Comparison of ENCODE assay signal across 25 cellular contexts in the genomic region with DNA sequence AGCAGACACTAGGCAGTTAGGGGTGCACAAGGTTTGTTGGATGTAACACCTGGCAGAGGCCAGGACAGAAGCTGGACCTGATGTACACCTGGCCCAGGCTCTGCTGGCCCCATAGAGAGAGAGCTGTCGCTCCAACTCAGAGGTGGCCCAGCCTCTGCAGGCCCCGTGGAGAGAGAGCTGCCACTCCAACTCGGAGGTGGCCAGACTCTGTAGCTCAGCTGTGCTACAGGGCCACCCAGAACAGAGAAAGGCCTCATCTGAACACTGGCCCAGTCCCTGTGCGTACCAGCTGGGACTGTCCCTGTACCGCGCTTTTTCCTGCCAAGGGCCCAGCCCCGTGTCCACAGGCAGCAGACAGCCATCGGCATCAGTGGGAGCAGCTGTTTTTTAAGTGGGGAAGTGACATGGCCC.
DNase-seq lines count a peak whose midpoint lies in the region; ATAC-seq and TF ChIP-seq lines count a peak whose summit lies in the region.
"Had no signal": no experiment of that assay in that cellular context is flagged by ENCODE, and none has a peak within 500 bp of the region (broad histone marks: within the 10 kb centered on the region; RNA-seq: fewer than 3 reads in every experiment).

No MANE protein-coding gene starts in this region.

- TF ChIP-seq CTCF in IMR-90 (conservative IDR thresholded peaks at IDR 0.05; ENCODE audit: low read depth, low read length) = no peak

- H3K4me3 Mint-ChIP-seq in activated CD4-positive, alpha-beta T cell treated with anti-CD3 and anti-CD28 coated beads, Interleukin-2, amount 10 ng/mL, durations not matched to agents 24 days and 14 days = no peak overlapping the region
- no peak overlapping the region for H3K4me3 Mint-ChIP-seq in natural killer cell treated with Interleukin-12 subunit alpha and Interleukin-12 subunit beta and Interleukin-15 and Interleukin-18, amount 100 ng/mL, for 72 hours
- H3K4me3 Mint-ChIP-seq: B cell, HFFc6 had no signal

- H3K4me2 ChIP-seq in IMR-90 (ENCODE audit: low read depth, low read length) (no peak overlapping the region), trophoblast cell (ENCODE audit: low read length) (no peak overlapping the region)
- H3K4me2 ChIP-seq: A549 had no signal

- no peak overlapping the region for H4K12ac ChIP-seq in trophoblast cell (ENCODE audit: low read depth, low read length)

- no peak overlapping the region for H2BK20ac ChIP-seq in IMR-90 (ENCODE audit: low read depth, low read length)

- peaks cover 8% of the 10 kb centered on the region for H3K9me3 Mint-ChIP-seq in activated CD4-positive, alpha-beta T cell treated with anti-CD3 and anti-CD28 coated beads, Interleukin-2, amount 10 ng/mL, durations not matched to agents 24 days and 14 days
- H3K9me3 Mint-ChIP-seq in activated naive CD4-positive, alpha-beta T cell treated with anti-CD3 and anti-CD28 coated beads, Interleukin-2, amount 50 U/mL, for 72 hours = peaks cover 0 to 5% of the 10 kb centered on the region in 2 donors
- H3K9me3 Mint-ChIP-seq in natural killer cell treated with Interleukin-12 subunit alpha and Interleukin-12 subunit beta and Interleukin-15 and Interleukin-18, amount 100 ng/mL, for 72 hours = peaks cover 3% of the 10 kb centered on the region
- H3K9me3 Mint-ChIP-seq: HFFc6 had no signal

- peaks cover 7% of the 10 kb centered on the region for H3K4me1 ChIP-seq in IMR-90 (ENCODE audit: control insufficient read depth, insufficient read depth, low read length)
- peaks cover 4 to 5% of the 10 kb centered on the region in 2 experiments for H3K4me1 ChIP-seq in trophoblast cell (ENCODE audit: control insufficient read depth in 1 of 2, insufficient read depth in 2 of 2, low read length in 2 of 2)
- H3K4me1 ChIP-seq: suprapubic skin, uterus had no signal

- no peak for ATAC-seq in IMR-90 (ENCODE audit: low read depth)
- no peak for ATAC-seq in activated naive CD4-positive, alpha-beta T cell treated with anti-CD3 and anti-CD28 coated beads, Interleukin-2, amount 50 U/mL, for 72 hours
- ATAC-seq in natural killer cell treated with Interleukin-12 subunit alpha and Interleukin-12 subunit beta and Interleukin-15 and Interleukin-18, amount 100 ng/mL, for 72 hours = peak in 1 of 2 donors; percentile 37
- ATAC-seq in GM21576 (IDR thresholded peaks at IDR 0.05; ENCODE audit: unreplicated experiment) = no peak
- ATAC-seq: A549, K562 had no signal

- H3K56ac ChIP-seq in IMR-90 (ENCODE audit: extremely low read depth, insufficient read depth, low read length) = no peak overlapping the region

- no peak overlapping the region for H2BK15ac ChIP-seq in IMR-90 (ENCODE audit: low read depth, low read length)

- no peaks in the 10 kb centered on the region for H3K9me3 ChIP-seq in IMR-90 (ENCODE audit: control insufficient read depth, insufficient read depth, low read length)
- peaks cover 2% of the 10 kb centered on the region for H3K9me3 ChIP-seq in trophoblast cell (ENCODE audit: insufficient read depth, low read depth, low read length)
- H3K9me3 ChIP-seq: A549, suprapubic skin, uterus had no signal

- peaks cover 60% of the 10 kb centered on the region for H3K36me3 Mint-ChIP-seq in activated CD4-positive, alpha-beta T cell treated with anti-CD3 and anti-CD28 coated beads, Interleukin-2, amount 10 ng/mL, durations not matched to agents 24 days and 14 days (ENCODE audit: low read depth)
- H3K36me3 Mint-ChIP-seq in activated naive CD4-positive, alpha-beta T cell treated with anti-CD3 and anti-CD28 coated beads, Interleukin-2, amount 50 U/mL, for 72 hours = peaks cover 10 to 50% of the 10 kb centered on the region in 2 donors
- no peaks in the 10 kb centered on the region for H3K36me3 Mint-ChIP-seq in natural killer cell treated with Interleukin-12 subunit alpha and Interleukin-12 subunit beta and Interleukin-15 and Interleukin-18, amount 100 ng/mL, for 72 hours

- BruUV-seq in IMR-90 (replicated peaks; lab: Mats Ljungman, UMichigan) = no TSS peak

- dilution Hi-C loops in IMR-90 (cut with HindIII; ENCODE audit: low sequenced_read_pairs, unreplicated experiment) = no loop called here

- H4K5ac ChIP-seq in IMR-90 (ENCODE audit: low read depth, low read length) = no peak overlapping the region

- POLR2A ChIA-PET in IMR-90 (lab: Charles Lee; ENCODE audit: unreplicated experiment) = no interaction called here

- TF ChIP-seq POLR2A in IMR-90 (IDR thresholded peaks at IDR 0.05; ENCODE audit: low read depth, low read length) = no peak

- H3K18ac ChIP-seq in IMR-90 (ENCODE audit: low read depth, low read length) (no peak overlapping the region), trophoblast cell (ENCODE audit: low read length) (no peak overlapping the region)

- no peak overlapping the region for H2BK12ac ChIP-seq in trophoblast cell (ENCODE audit: low read length)

- H4K91ac ChIP-seq in IMR-90 (ENCODE audit: insufficient read depth, low read depth, low read length) = no peak overlapping the region
- no peak overlapping the region for H4K91ac ChIP-seq in trophoblast cell (ENCODE audit: low read depth, low read length)

- H3K27ac Mint-ChIP-seq in activated CD4-positive, alpha-beta T cell treated with anti-CD3 and anti-CD28 coated beads, Interleukin-2, amount 10 ng/mL, durations not matched to agents 24 days and 14 days = peak overlapping the region; percentile 65
- peak overlapping the region; percentile 14 to 91 for H3K27ac Mint-ChIP-seq in activated naive CD4-positive, alpha-beta T cell treated with anti-CD3 and anti-CD28 coated beads, Interleukin-2, amount 50 U/mL, for 72 hours
- H3K27ac Mint-ChIP-seq in natural killer cell treated with Interleukin-12 subunit alpha and Interleukin-12 subunit beta and Interleukin-15 and Interleukin-18, amount 100 ng/mL, for 72 hours = peak overlapping the region in 1 of 2 donors; percentile 81
- H3K27ac Mint-ChIP-seq: HFFc6 had no signal

- in situ Hi-C loops in IMR-90 (cut with MboI; ENCODE audit: low sequenced_read_pairs) = no loop called here

- no peaks in the 10 kb centered on the region for H3K27me3 Mint-ChIP-seq in activated CD4-positive, alpha-beta T cell treated with anti-CD3 and anti-CD28 coated beads, Interleukin-2, amount 10 ng/mL, durations not matched to agents 24 days and 14 days
- no peaks in the 10 kb centered on the region for H3K27me3 Mint-ChIP-seq in natural killer cell treated with Interleukin-12 subunit alpha and Interleukin-12 subunit beta and Interleukin-15 and Interleukin-18, amount 100 ng/mL, for 72 hours
- H3K27me3 Mint-ChIP-seq: B cell had no signal

- H3K27me3 ChIP-seq in IMR-90 (ENCODE audit: control insufficient read depth, insufficient read depth, low read length) (no peaks in the 10 kb centered on the region), trophoblast cell (ENCODE audit: insufficient read depth, low read length) (no peaks in the 10 kb centered on the region)
- H3K27me3 ChIP-seq: cardiac muscle cell, suprapubic skin, uterus had no signal

- H2AK5ac ChIP-seq in IMR-90 (ENCODE audit: low read depth, low read length) (no peak overlapping the region; the same call in 1 of the 2 replicates), trophoblast cell (ENCODE audit: low read length) (no peak overlapping the region)

- H3K9me1 ChIP-seq in IMR-90 (ENCODE audit: insufficient read depth, low read length) = peaks cover 8% of the 10 kb centered on the region

- H4K20me1 ChIP-seq in IMR-90 (ENCODE audit: insufficient read depth, low read length) = no peaks in the 10 kb centered on the region

- 87% methylated on average over 3 of the region's 8 CpGs; no CpG with 5 or more reads in 1 of the 2 experiments for WGBS in IMR-90 (ENCODE audit: extremely low coverage in 2 of 2, insufficient read length in 1 of 2), 2 experiments
- WGBS in trophoblast cell (ENCODE audit: extremely low coverage, insufficient coverage, insufficient read length) = no CpG with 5 or more reads among the region's 8 CpGs

- no peak for TF ChIP-seq RAD21 in IMR-90 (IDR thresholded peaks at IDR 0.05; ENCODE audit: low read length)

- intact Hi-C loops in activated CD4-positive, alpha-beta T cell treated with anti-CD3 and anti-CD28 coated beads, Interleukin-2, amount 10 ng/mL, durations not matched to agents 24 days and 14 days (cut with micrococcal nuclease) = no loop called here
- intact Hi-C loops in IMR-90 (cut with micrococcal nuclease) = no loop called here

- H3K23ac ChIP-seq in IMR-90 (ENCODE audit: low read depth, low read length) = no peak overlapping the region
- no peak overlapping the region for H3K23ac ChIP-seq in trophoblast cell (ENCODE audit: low read length)

- H2BK120ac ChIP-seq in IMR-90 (ENCODE audit: low read depth, low read length) = no peak overlapping the region
- H2BK120ac ChIP-seq in trophoblast cell (ENCODE audit: insufficient read depth, low read length, poor library complexity) = no peak overlapping the region

- peaks cover 80% of the 10 kb centered on the region for H3K4me1 Mint-ChIP-seq in activated CD4-positive, alpha-beta T cell treated with anti-CD3 and anti-CD28 coated beads, Interleukin-2, amount 10 ng/mL, durations not matched to agents 24 days and 14 days
- peaks cover 23 to 28% of the 10 kb centered on the region in 2 donors for H3K4me1 Mint-ChIP-seq in natural killer cell treated with Interleukin-12 subunit alpha and Interleukin-12 subunit beta and Interleukin-15 and Interleukin-18, amount 100 ng/mL, for 72 hours (ENCODE audit: low read depth in 2 of 2)

- no peaks in the 10 kb centered on the region for H3K79me2 ChIP-seq in trophoblast cell (ENCODE audit: control insufficient read depth, insufficient read depth, low read length, poor library complexity)

- H3K4me3 ChIP-seq in IMR-90 (ENCODE audit: insufficient read depth, low read depth, low read length) (no peak overlapping the region), trophoblast cell (ENCODE audit: low read depth, low read length) (no peak overlapping the region)
- H3K4me3 ChIP-seq: A549, cardiac muscle cell, K562, suprapubic skin, uterus had no signal

- H3K79me1 ChIP-seq in IMR-90 (ENCODE audit: low read depth in 1 of 2, low read length in 2 of 2) = peaks cover 21 to 37% of the 10 kb centered on the region in 2 experiments
- H3K79me1 ChIP-seq in trophoblast cell (ENCODE audit: low read length) = no peaks in the 10 kb centered on the region

- H3K4ac ChIP-seq in IMR-90 (ENCODE audit: low read depth, low read length) = peak overlapping the region; percentile 21; the same call in 1 of the 2 replicates
- no peak overlapping the region for H3K4ac ChIP-seq in trophoblast cell (ENCODE audit: low read depth, low read length)

- H2BK5ac ChIP-seq in IMR-90 (ENCODE audit: low read depth, low read length, poor library complexity, severe bottlenecking) = peak overlapping the region; percentile 18
- no peak overlapping the region for H2BK5ac ChIP-seq in trophoblast cell (ENCODE audit: low read depth, low read length, poor library complexity)

- CTCF ChIA-PET in IMR-90 (lab: Yijun Ruan, JAX) = no interaction called here

- H2AK9ac ChIP-seq in IMR-90 (replicated peaks; ENCODE audit: low read depth, low read length, poor library complexity) = no peak overlapping the region

- H3K14ac ChIP-seq in IMR-90 (replicated peaks; ENCODE audit: low read depth, low read length) (no peak overlapping the region), trophoblast cell (ENCODE audit: low read length) (no peak overlapping the region)

- peaks cover 8% of the 10 kb centered on the region; the same call in 1 of the 2 replicates for H3K36me3 ChIP-seq in IMR-90 (ENCODE audit: control insufficient read depth, insufficient read depth, low read length)
- H3K36me3 ChIP-seq in trophoblast cell (ENCODE audit: control insufficient read depth in 1 of 2, insufficient read depth in 2 of 2, low read length in 2 of 2) = peaks cover 2 to 4% of the 10 kb centered on the region in 2 experiments
- H3K36me3 ChIP-seq: cardiac muscle cell, suprapubic skin, uterus had no signal

- no peak overlapping the region for H3K9ac ChIP-seq in IMR-90 (ENCODE audit: low read depth, low read length)
- no peak overlapping the region for H3K9ac ChIP-seq in trophoblast cell (ENCODE audit: low read length)

- H4K8ac ChIP-seq in IMR-90 (ENCODE audit: low read depth in 2 of 2, low read length in 2 of 2) (no peak overlapping the region), trophoblast cell (ENCODE audit: low read depth, low read length) (no peak overlapping the region)

- H3K27ac ChIP-seq in IMR-90 (ENCODE audit: insufficient read depth, low read length) (no peak overlapping the region), trophoblast cell (ENCODE audit: low read depth, low read length) (no peak overlapping the region)
- H3K27ac ChIP-seq: A549, cardiac muscle cell, suprapubic skin, uterus had no signal

- H2AFZ ChIP-seq in IMR-90 (replicated peaks; ENCODE audit: low read length, poor library complexity) (no peak overlapping the region), trophoblast cell (ENCODE audit: insufficient read depth, low read length, poor library complexity) (no peak overlapping the region)

- DNase-seq in activated CD4-positive, alpha-beta T cell treated with anti-CD3 and anti-CD28 coated beads, Interleukin-2, amount 10 ng/mL, durations not matched to agents 24 days and 14 days = no peak
- DNase-seq in activated CD4-positive, alpha-beta T cell treated with anti-CD3 and anti-CD28 coated beads, Interleukin-2, amount 50 U/mL, for 1 hour = no peak
- no peak for DNase-seq in IMR-90
- no peak for DNase-seq in activated naive CD4-positive, alpha-beta T cell treated with anti-CD3 and anti-CD28 coated beads, Interleukin-2, amount 50 U/mL, for 72 hours (ENCODE audit: low spot score in 2 of 2)
- peak; percentile 54 for DNase-seq in natural killer cell treated with Interleukin-12 subunit alpha and Interleukin-12 subunit beta and Interleukin-15 and Interleukin-18, amount 100 ng/mL, for 72 hours (ENCODE audit: low spot score)
- DNase-seq in trophoblast cell = no peak
- DNase-seq in LoVo (ENCODE audit: low spot score) = no peak
- DNase-seq: activated CD4-positive, alpha-beta T cell treated with anti-CD3 and anti-CD28 coated beads for 1 hour; GDM1; HFFc6; NCI-H1436; NCI-H774; nucleus accumbens; OCI-M1; SHP77; small intestine; stimulated activated CD4-positive, alpha-beta T cell treated with anti-CD3 and anti-CD28 coated beads, Interleukin-2, amount 100 ng/mL, for 24 hours; SW 1271; uterus had no signal
